Comparison of ENCODE assay signal across 10 cellular contexts in the genomic region with DNA sequence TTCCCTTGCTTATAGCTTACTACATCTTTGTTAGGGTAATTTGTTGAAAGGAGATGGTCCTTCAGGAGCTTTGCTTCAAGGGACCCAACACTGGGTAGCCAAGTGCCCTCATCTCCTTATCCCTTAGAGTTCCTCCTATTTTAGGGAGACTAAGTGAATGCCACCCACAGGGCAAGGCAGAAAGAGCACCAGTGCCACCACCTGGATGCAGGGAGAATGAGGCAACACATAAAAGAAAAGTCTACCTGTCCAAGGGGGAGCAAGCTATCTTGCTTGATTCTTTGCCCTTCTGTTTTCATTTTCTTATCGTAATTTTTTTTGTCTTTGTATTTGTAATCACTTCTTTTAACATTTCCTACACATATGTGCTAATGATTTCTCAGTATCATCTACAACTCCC.
DNase-seq lines count a peak whose midpoint lies in the region; ATAC-seq, FAIRE-seq and TF ChIP-seq lines count a peak whose summit lies in the region.
"Had no signal": no experiment of that assay in that cellular context is flagged by ENCODE, and none has a peak within 500 bp of the region (broad histone marks: within the 10 kb centered on the region; RNA-seq: fewer than 3 reads in every experiment).

No MANE protein-coding gene starts in this region.

- 50 to 60% methylated on average over 1 of the region's 1 CpG for WGBS in gastroesophageal sphincter (ENCODE audit: low coverage in 1 of 2), 2 donors

- peak; percentile 85 for TF ChIP-seq CTCF in bronchial epithelial cell (IDR thresholded peaks at IDR 0.05; ENCODE audit: insufficient read depth, low read length, severe bottlenecking)
- peak in 1 of 4 experiments; percentile 29 for TF ChIP-seq CTCF in gastroesophageal sphincter (IDR thresholded peaks at IDR 0.05)

- H3K36me3 ChIP-seq in bronchial epithelial cell (ENCODE audit: control insufficient read depth, insufficient read depth, low read length), result no peaks in the 10 kb centered on the region
- H3K36me3 ChIP-seq in gastroesophageal sphincter, result no peaks in the 10 kb centered on the region

- FAIRE-seq in bronchial epithelial cell (lab: Jason Lieb, UNC), result no peak

- DNase-seq in ELR (ENCODE audit: low read depth), result peak; percentile 56
- DNase-seq in Kasumi-1 (lab: John Stamatoyannopoulos, UW), result peak; percentile 40 to 47
- DNase-seq in bronchial epithelial cell (ENCODE audit: low read depth), result peak; percentile 53
- peak; percentile 15 for DNase-seq in mucosa of gallbladder (ENCODE audit: low spot score)
- no peak for DNase-seq in stimulated activated CD4-positive, alpha-beta T cell treated with anti-CD3 and anti-CD28 coated beads, Interleukin-4, amount 100 ng/mL, for 1 hour
- DNase-seq in activated CD8-positive, alpha-beta memory T cell treated with anti-CD3 and anti-CD28 coated beads for 24 hours, result no peak
- DNase-seq: aorta had no signal

- ATAC-seq in GM18868 (IDR thresholded peaks at IDR 0.05; ENCODE audit: unreplicated experiment) (no peak), gastroesophageal sphincter (no peak)

- H3K4me1 ChIP-seq in gastroesophageal sphincter, result no peaks in the 10 kb centered on the region
- H3K4me1 ChIP-seq: parathyroid adenoma had no signal

- no peak overlapping the region for H3K27ac ChIP-seq in gastroesophageal sphincter
- H3K27ac ChIP-seq: parathyroid adenoma had no signal

- no peak for TF ChIP-seq POLR2A in gastroesophageal sphincter (IDR thresholded peaks at IDR 0.05)

- H3K4me3 ChIP-seq in bronchial epithelial cell (ENCODE audit: low read depth, low read length) (no peak overlapping the region), gastroesophageal sphincter (no peak overlapping the region)

- H3K9me3 ChIP-seq in gastroesophageal sphincter, result no peaks in the 10 kb centered on the region

- TF ChIP-seq EP300 in gastroesophageal sphincter (IDR thresholded peaks at IDR 0.05), result no peak

- H3K27me3 ChIP-seq in bronchial epithelial cell (ENCODE audit: control insufficient read depth, insufficient read depth, low read length), result no peaks in the 10 kb centered on the region
- no peaks in the 10 kb centered on the region for H3K27me3 ChIP-seq in gastroesophageal sphincter

Comparison
In these comparisons a context has a peak if more than half of its experiments do, and no peak if none do; other contexts are left out.
1. DNase-seq: peak in ELR (single experiment), Kasumi-1 (2 of 2), bronchial epithelial cell (single experiment) and mucosa of gallbladder (single experiment); none in stimulated activated CD4-positive, alpha-beta T cell treated with anti-CD3 and anti-CD28 coated beads, Interleukin-4, amount 100 ng/mL, for 1 hour (single experiment) and activated CD8-positive, alpha-beta memory T cell treated with anti-CD3 and anti-CD28 coated beads for 24 hours (single experiment).